Comparison of ENCODE assay signal across 27 cellular contexts in the genomic region with DNA sequence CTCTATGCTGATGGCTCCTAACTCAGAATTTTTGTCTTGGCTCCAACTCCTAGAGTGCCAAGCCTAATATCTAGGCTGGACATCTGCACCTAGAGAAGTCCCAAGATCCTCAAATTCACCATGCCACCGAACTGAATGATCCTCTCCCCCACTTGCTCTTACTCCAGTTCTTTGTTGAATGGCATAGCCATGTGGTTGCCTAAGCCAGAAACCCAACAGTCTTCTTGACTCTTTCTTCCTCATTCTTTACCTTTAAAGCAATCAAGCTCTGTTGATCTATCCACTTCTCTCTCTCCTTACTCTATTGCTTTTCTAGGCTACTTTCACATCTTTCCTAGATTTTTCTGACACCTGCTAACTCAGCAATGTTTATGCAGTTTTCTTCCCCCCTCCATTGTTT.
"Had no signal": no experiment of that assay in that cellular context is flagged by ENCODE, and none has a peak within 500 bp of the region (broad histone marks: within the 10 kb centered on the region; RNA-seq: fewer than 3 reads in every experiment).

No MANE protein-coding gene starts in this region.

- H3K4me1 ChIP-seq: ascending aorta, gastroesophageal sphincter, right lobe of liver had no signal

- H3K4me1 Mint-ChIP-seq: brain, mesothelial cell of epicardium had no signal

- H3K27ac Mint-ChIP-seq: activated naive CD4-positive, alpha-beta T cell treated with anti-CD3 and anti-CD28 coated beads for 36 hours; activated naive CD8-positive, alpha-beta T cell treated with anti-CD3 and anti-CD28 coated beads for 36 hours; activated T-helper 1 cell treated with anti-CD3 and anti-CD28 coated beads, Interleukin-12 subunit alpha, Interleukin-12 subunit beta, Interleukin-2, Interleukin-4 antibody, amounts not matched to agents 30 ng/mL and 10 ng/mL and 1 ng/mL, durations not matched to agents 14 hours and 24 hours and 36 hours; brain; mesothelial cell of epicardium; progenitor cell of endocrine pancreas; stimulated activated naive CD8-positive, alpha-beta T cell treated with anti-CD3 and anti-CD28 coated beads, Interleukin-15, Interleukin-2, amounts not matched to agents 100 ng/mL and 50 ng/mL, for 24 hours had no signal

- H3K4me3 ChIP-seq: ascending aorta, cardiac muscle cell, coronary artery, dorsolateral prefrontal cortex, gastroesophageal sphincter, ovary, right lobe of liver, thoracic aorta had no signal

- H3K27me3 ChIP-seq: ascending aorta, cardiac muscle cell, dorsolateral prefrontal cortex, gastroesophageal sphincter, ovary, right lobe of liver had no signal

- H3K36me3 ChIP-seq: ascending aorta, cardiac muscle cell, gastroesophageal sphincter, ovary, right lobe of liver, thoracic aorta, WERI-Rb-1 had no signal

- H3K9me3 Mint-ChIP-seq: activated naive CD4-positive, alpha-beta T cell treated with anti-CD3 and anti-CD28 coated beads for 36 hours; activated naive CD8-positive, alpha-beta T cell treated with anti-CD3 and anti-CD28 coated beads for 36 hours; activated T-helper 1 cell treated with anti-CD3 and anti-CD28 coated beads, Interleukin-12 subunit alpha, Interleukin-12 subunit beta, Interleukin-2, Interleukin-4 antibody, amounts not matched to agents 30 ng/mL and 10 ng/mL and 1 ng/mL, durations not matched to agents 14 hours and 24 hours and 36 hours; stimulated activated naive CD8-positive, alpha-beta T cell treated with anti-CD3 and anti-CD28 coated beads, Interleukin-15, Interleukin-2, amounts not matched to agents 100 ng/mL and 50 ng/mL, for 24 hours had no signal

- H3K9me3 ChIP-seq: ascending aorta, gastroesophageal sphincter, ovary, right lobe of liver, thoracic aorta had no signal

- H3K27me3 Mint-ChIP-seq: activated naive CD8-positive, alpha-beta T cell treated with anti-CD3 and anti-CD28 coated beads for 36 hours; brain; naive B cell; progenitor cell of endocrine pancreas; stimulated activated naive CD8-positive, alpha-beta T cell treated with anti-CD3 and anti-CD28 coated beads, Interleukin-15, Interleukin-2, amounts not matched to agents 100 ng/mL and 50 ng/mL, for 24 hours had no signal

- DNase-seq: activated CD4-positive, alpha-beta T cell treated with anti-CD3 and anti-CD28 coated beads for 48 hours; activated CD4-positive, alpha-beta T cell treated with anti-CD3 and anti-CD28 coated beads, Interleukin-2, amount 50 U/mL, for 48 hours; activated CD8-positive, alpha-beta memory T cell treated with anti-CD3 and anti-CD28 coated beads for 24 hours; activated effector memory CD4-positive, alpha-beta T cell treated with anti-CD3 and anti-CD28 coated beads, Interleukin-2, amount 50 U/mL, for 16 hours; activated naive CD4-positive, alpha-beta T cell treated with anti-CD3 and anti-CD28 coated beads for 36 hours; activated naive CD8-positive, alpha-beta T cell treated with anti-CD3 and anti-CD28 coated beads for 36 hours; dorsolateral prefrontal cortex; effector memory CD4-positive, alpha-beta T cell; hippocampal formation; left cardiac atrium; naive B cell; ovary; right lobe of liver; stimulated activated CD4-positive, alpha-beta T cell treated with anti-CD3 and anti-CD28 coated beads, Interleukin-2, amount 100 ng/mL, for 48 hours; trophoblast cell; WERI-Rb-1 had no signal

- H3K4me3 Mint-ChIP-seq: activated naive CD4-positive, alpha-beta T cell treated with anti-CD3 and anti-CD28 coated beads for 36 hours; activated naive CD8-positive, alpha-beta T cell treated with anti-CD3 and anti-CD28 coated beads for 36 hours; activated T-helper 1 cell treated with anti-CD3 and anti-CD28 coated beads, Interleukin-12 subunit alpha, Interleukin-12 subunit beta, Interleukin-2, Interleukin-4 antibody, amounts not matched to agents 30 ng/mL and 10 ng/mL and 1 ng/mL, durations not matched to agents 14 hours and 24 hours and 36 hours; brain; mesothelial cell of epicardium; naive B cell; stimulated activated naive CD8-positive, alpha-beta T cell treated with anti-CD3 and anti-CD28 coated beads, Interleukin-15, Interleukin-2, amounts not matched to agents 100 ng/mL and 50 ng/mL, for 24 hours had no signal

- H3K27ac ChIP-seq: ascending aorta, cardiac muscle cell, coronary artery, dorsolateral prefrontal cortex, gastroesophageal sphincter, ovary, right lobe of liver, thoracic aorta, WERI-Rb-1 had no signal

- ATAC-seq: activated CD4-positive, CD25-positive, alpha-beta regulatory T cell treated with anti-CD3 and anti-CD28 coated beads, Interleukin-2, amount 50 U/mL, for 24 hours; gastroesophageal sphincter; left cardiac atrium; right lobe of liver had no signal
